ENCODE assay signal across 8 cellular contexts in genomic region chr2:7097353-7097895, GRCh38.
DNase-seq lines count a peak whose midpoint lies in the region; ATAC-seq and TF ChIP-seq lines count a peak whose summit lies in the region.

No MANE protein-coding gene starts in this region.

- no peaks in the 10 kb centered on the region for H3K36me3 ChIP-seq in brain microvascular endothelial cell (replicated peaks)

- H3K27me3 Mint-ChIP-seq in immature natural killer cell (ENCODE audit: low read depth in 3 of 3): peaks cover 0 to 6% (median 0%) of the 10 kb centered on the region in 3 donors

- H3K36me3 Mint-ChIP-seq in immature natural killer cell: no peaks in the 10 kb centered on the region

- peak; percentile 99 for TF ChIP-seq CTCF in brain microvascular endothelial cell (IDR thresholded peaks at IDR 0.05; ENCODE audit: low read depth, low read length, missing control alignments)

- peaks cover 7 to 8% of the 10 kb centered on the region in 2 donors for H3K4me1 Mint-ChIP-seq in immature natural killer cell

- no peaks in the 10 kb centered on the region for H3K9me3 Mint-ChIP-seq in immature natural killer cell

- in situ Hi-C loops in ACHN (cut with HindIII; ENCODE audit: low pct_ligation_motif_present, low pct_unique_long_range_greater_than_20kb, low sequenced_read_pairs): no loop called here
- in situ Hi-C loops in brain microvascular endothelial cell (cut with HindIII; ENCODE audit: low pct_ligation_motif_present, low sequenced_read_pairs): no loop called here

- peak overlapping the region in 2 of 6 donors; percentile 22 to 33 for H3K27ac Mint-ChIP-seq in immature natural killer cell

- H3K27me3 ChIP-seq in brain microvascular endothelial cell (replicated peaks): no peaks in the 10 kb centered on the region

- DNase-seq in ACHN (peak; percentile 51), NCI-H2081 treated with DMSO at 0.1 percent for 48 hours (lab: John Stamatoyannopoulos, UW) (peak; percentile 76), UCSD-AML1 (lab: John Stamatoyannopoulos, UW; ENCODE audit: unreplicated experiment) (peak; percentile 71), brain microvascular endothelial cell (peak; percentile 34), immature natural killer cell (peak; percentile 57 to 71 (median 67))
- peak; percentile 46 to 68 for DNase-seq in stimulated activated CD4-positive, alpha-beta T cell treated with anti-CD3 and anti-CD28 coated beads, Interleukin-15, amount 100 ng/mL, for 1 hour (ENCODE audit: low read depth in 1 of 2, low spot score in 1 of 2)

- H3K4me3 Mint-ChIP-seq in immature natural killer cell: peak overlapping the region; percentile 31 to 86 (median 75)

- H3K27ac ChIP-seq in brain microvascular endothelial cell: no peak overlapping the region

- no peak overlapping the region for H3K4me3 ChIP-seq in brain microvascular endothelial cell (ENCODE audit: low read depth, low read length)

- ATAC-seq in GM18520 (IDR thresholded peaks at IDR 0.05; ENCODE audit: unreplicated experiment) (peak; percentile 62), HG03045 (IDR thresholded peaks at IDR 0.05; ENCODE audit: unreplicated experiment) (peak; percentile 96)
